In the genomic region with DNA sequence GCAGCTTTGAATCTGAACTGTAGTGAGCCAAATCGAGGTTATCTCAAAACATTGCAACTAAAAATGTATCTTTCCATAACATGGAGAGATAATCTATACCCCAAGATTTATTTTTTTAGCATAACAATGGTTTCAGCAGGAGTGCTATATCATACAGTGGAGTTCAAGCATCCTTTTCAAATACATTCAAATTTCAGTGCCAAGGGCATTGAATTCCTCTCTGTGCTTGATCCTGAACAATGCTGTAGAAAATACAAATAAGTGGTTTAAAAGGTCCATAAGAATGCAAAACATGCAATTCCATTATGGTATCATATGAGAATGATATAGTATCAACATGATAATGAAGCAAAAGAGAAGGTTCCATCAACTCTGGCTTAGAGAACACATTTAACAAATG, we compare ENCODE assay signal across 29 cellular contexts.
"Had no signal": no experiment of that assay in that cellular context is flagged by ENCODE, and none has a peak within 500 bp of the region (broad histone marks: within the 10 kb centered on the region; RNA-seq: fewer than 3 reads in every experiment).

No MANE protein-coding gene starts in this region.

- H3K9me3 ChIP-seq: stomach, suprapubic skin, testis, thoracic aorta, thyroid gland, tibial artery, transverse colon, upper lobe of left lung, upper lobe of right lung, uterus, vagina had no signal

- H3K27ac ChIP-seq: stomach, suprapubic skin, testis, thoracic aorta, thyroid gland, tibial artery, tibial nerve, transverse colon, upper lobe of left lung, upper lobe of right lung, uterus, vagina had no signal

- ATAC-seq: stimulated activated effector memory CD8-positive, alpha-beta T cell treated with anti-CD3 and anti-CD28 coated beads, Interleukin-12 subunit alpha, Interleukin-12 subunit beta, amount 100 ng/mL, for 72 hours; stimulated activated memory B cell treated with anti-CD40 and anti-IgM and Interleukin-4, amounts not matched to agents 10 μg/mL and 1 μg/mL and 100 μg/mL, for 72 hours; stimulated activated naive B cell treated with anti-CD40 and anti-IgM and Interleukin-4, amounts not matched to agents 10 μg/mL and 1 μg/mL and 100 μg/mL, for 72 hours; stimulated activated naive CD8-positive, alpha-beta T cell treated with anti-CD3 and anti-CD28 coated beads, Interleukin-15, amount 100 ng/mL, for 72 hours; stimulated activated naive CD8-positive, alpha-beta T cell treated with anti-CD3 and anti-CD28 coated beads, Interleukin-15, Interleukin-2, amounts not matched to agents 100 U/mL and 50 U/mL, for 24 hours; upper lobe of right lung had no signal

- H3K27me3 Mint-ChIP-seq: stimulated activated naive CD8-positive, alpha-beta T cell treated with anti-CD3 and anti-CD28 coated beads, Interleukin-15, amount 100 ng/mL, for 72 hours; stimulated activated naive CD8-positive, alpha-beta T cell treated with anti-CD3 and anti-CD28 coated beads, Interleukin-15, Interleukin-2, amounts not matched to agents 100 ng/mL and 50 ng/mL, for 24 hours; type B pancreatic cell had no signal

- H3K27me3 ChIP-seq: stomach, suprapubic skin, testis, thyroid gland, tibial artery, tibial nerve, transverse colon, upper lobe of left lung, upper lobe of right lung, uterus, vagina had no signal

- H3K4me1 ChIP-seq: stomach, suprapubic skin, testis, thyroid gland, tibial artery, tibial nerve, transverse colon, upper lobe of left lung, upper lobe of right lung, uterus, vagina had no signal

- H3K4me1 Mint-ChIP-seq: stimulated activated effector memory CD8-positive, alpha-beta T cell treated with anti-CD3 and anti-CD28 coated beads, Interleukin-12 subunit alpha, Interleukin-12 subunit beta, amount 100 ng/mL, for 72 hours; stimulated activated memory B cell treated with anti-CD40 and anti-IgM and Interleukin-4, amounts not matched to agents 10 μg/mL and 1 μg/mL and 100 μg/mL, for 72 hours; stimulated activated naive B cell treated with anti-CD40 and anti-IgM and Interleukin-4, amounts not matched to agents 10 μg/mL and 1 μg/mL and 100 μg/mL, for 72 hours; stimulated activated naive CD8-positive, alpha-beta T cell treated with anti-CD3 and anti-CD28 coated beads, Interleukin-15, amount 100 ng/mL, for 72 hours had no signal

- FAIRE-seq: urothelium cell line had no signal

- H3K4me3 ChIP-seq: stomach, suprapubic skin, testis, thoracic aorta, thyroid gland, tibial artery, tibial nerve, transverse colon, upper lobe of left lung, upper lobe of right lung, uterus, vagina had no signal

- H3K36me3 ChIP-seq: stomach, suprapubic skin, thoracic aorta, thyroid gland, tibial artery, tibial nerve, transverse colon, upper lobe of left lung, upper lobe of right lung, uterus, vagina had no signal

- H3K4me3 Mint-ChIP-seq: stimulated activated effector memory CD8-positive, alpha-beta T cell treated with anti-CD3 and anti-CD28 coated beads, Interleukin-12 subunit alpha, Interleukin-12 subunit beta, amount 100 ng/mL, for 72 hours; stimulated activated memory B cell treated with anti-CD40 and anti-IgM and Interleukin-4, amounts not matched to agents 10 μg/mL and 1 μg/mL and 100 μg/mL, for 72 hours; stimulated activated naive B cell treated with anti-CD40 and anti-IgM and Interleukin-4, amounts not matched to agents 10 μg/mL and 1 μg/mL and 100 μg/mL, for 72 hours; stimulated activated naive CD8-positive, alpha-beta T cell treated with anti-CD3 and anti-CD28 coated beads, Interleukin-15, amount 100 ng/mL, for 72 hours; stimulated activated naive CD8-positive, alpha-beta T cell treated with anti-CD3 and anti-CD28 coated beads, Interleukin-15, Interleukin-2, amounts not matched to agents 100 ng/mL and 50 ng/mL, for 24 hours; type B pancreatic cell had no signal

- DNase-seq: stimulated activated CD4-positive, alpha-beta T cell treated with anti-CD3 and anti-CD28 coated beads, Interleukin-2, amount 100 ng/mL, for 48 hours; stimulated activated CD4-positive, alpha-beta T cell treated with anti-CD3 and anti-CD28 coated beads, Interleukin-4, amount 100 ng/mL, for 1 hour; stimulated activated CD4-positive, alpha-beta T cell treated with anti-CD3 and anti-CD28 coated beads, Interleukin-4, amount 100 ng/mL, for 24 hours; stimulated activated CD4-positive, alpha-beta T cell treated with anti-CD3 and anti-CD28 coated beads, Interleukin-4, amount 100 ng/mL, for 4 hours; stimulated activated CD8-positive, alpha-beta memory T cell treated with anti-CD3 and anti-CD28 coated beads, Interleukin-4, amount 100 ng/mL, for 48 hours; stimulated activated naive B cell treated with anti-CD40 and anti-IgM and Interleukin-4, amounts not matched to agents 10 μg/mL and 1 μg/mL and 100 μg/mL, for 72 hours; stimulated activated naive CD4-positive, alpha-beta T cell; stimulated activated naive CD4-positive, alpha-beta T cell treated with Interleukin-2 at 50 U/mL for 16 hours; stimulated activated naive CD8-positive, alpha-beta T cell treated with anti-CD3 and anti-CD28 coated beads, Interleukin-15, amount 100 ng/mL, for 72 hours; stimulated activated naive CD8-positive, alpha-beta T cell treated with anti-CD3 and anti-CD28 coated beads, Interleukin-15, Interleukin-2, amounts not matched to agents 100 U/mL and 50 U/mL, for 24 hours; stomach; substantia nigra; testis; thyroid gland; tibial artery; transverse colon; trophoblast cell; upper lobe of left lung; upper lobe of right lung; uterus had no signal

- H3K9me3 Mint-ChIP-seq: stimulated activated naive CD8-positive, alpha-beta T cell treated with anti-CD3 and anti-CD28 coated beads, Interleukin-15, Interleukin-2, amounts not matched to agents 100 ng/mL and 50 ng/mL, for 24 hours had no signal

- H3K36me3 Mint-ChIP-seq: stimulated activated effector memory CD8-positive, alpha-beta T cell treated with anti-CD3 and anti-CD28 coated beads, Interleukin-12 subunit alpha, Interleukin-12 subunit beta, amount 100 ng/mL, for 72 hours; stimulated activated memory B cell treated with anti-CD40 and anti-IgM and Interleukin-4, amounts not matched to agents 10 μg/mL and 1 μg/mL and 100 μg/mL, for 72 hours; stimulated activated naive B cell treated with anti-CD40 and anti-IgM and Interleukin-4, amounts not matched to agents 10 μg/mL and 1 μg/mL and 100 μg/mL, for 72 hours; type B pancreatic cell had no signal

- H3K27ac Mint-ChIP-seq: stimulated activated effector memory CD8-positive, alpha-beta T cell treated with anti-CD3 and anti-CD28 coated beads, Interleukin-12 subunit alpha, Interleukin-12 subunit beta, amount 100 ng/mL, for 72 hours; stimulated activated memory B cell treated with anti-CD40 and anti-IgM and Interleukin-4, amounts not matched to agents 10 μg/mL and 1 μg/mL and 100 μg/mL, for 72 hours; stimulated activated naive B cell treated with anti-CD40 and anti-IgM and Interleukin-4, amounts not matched to agents 10 μg/mL and 1 μg/mL and 100 μg/mL, for 72 hours; stimulated activated naive CD8-positive, alpha-beta T cell treated with anti-CD3 and anti-CD28 coated beads, Interleukin-15, amount 100 ng/mL, for 72 hours; stimulated activated naive CD8-positive, alpha-beta T cell treated with anti-CD3 and anti-CD28 coated beads, Interleukin-15, Interleukin-2, amounts not matched to agents 100 ng/mL and 50 ng/mL, for 24 hours; type B pancreatic cell had no signal
